ENCODE assay signal across 16 cellular contexts in genomic region chr3:15476378-15476777, GRCh38. TPM values are rescaled to one million over a fixed set of nuclear protein-coding genes. Genes with fewer than 3 reads are reported as not detected.
DNase-seq lines count a peak whose midpoint lies in the region; ATAC-seq and TF ChIP-seq lines count a peak whose summit lies in the region.
"Had no signal": no experiment of that assay in that cellular context is flagged by ENCODE, and none has a peak within 500 bp of the region (broad histone marks: within the 10 kb centered on the region; RNA-seq: fewer than 3 reads in every experiment).

No MANE protein-coding gene starts in this region.

- ATAC-seq in stimulated activated naive CD8-positive, alpha-beta T cell treated with anti-CD3 and anti-CD28 coated beads, Interleukin-15, amount 100 ng/mL, for 72 hours: no peak
- ATAC-seq: sciatic nerve had no signal

- peak; percentile 83 for DNase-seq in G401 (ENCODE audit: low spot score)
- DNase-seq in NCI-H524 (lab: John Stamatoyannopoulos, UW): peak; percentile 69 to 91
- DNase-seq in choroid plexus epithelial cell (ENCODE audit: low read depth): peak; percentile 17
- no peak for DNase-seq in activated effector memory CD4-positive, alpha-beta T cell treated with Interleukin-2 at 50 U/mL for 16 hours
- no peak for DNase-seq in stimulated activated naive CD8-positive, alpha-beta T cell treated with anti-CD3 and anti-CD28 coated beads, Interleukin-15, amount 100 ng/mL, for 72 hours
- DNase-seq in DMS114 treated with DMSO at 0.1 percent for 48 hours (lab: John Stamatoyannopoulos, UW; ENCODE audit: unreplicated experiment): no peak
- DNase-seq: activated CD4-positive, alpha-beta T cell treated with anti-CD3 and anti-CD28 coated beads, Interleukin-2, amount 50 U/mL, for 48 hours; activated naive CD4-positive, alpha-beta T cell treated with anti-CD3 and anti-CD28 coated beads for 36 hours; colonic mucosa; GF-D8; left ventricle myocardium inferior; NCI-H1436 treated with DMSO at 0.1 percent for 48 hours; NCI-H345; SIG-M5 had no signal

- in situ Hi-C loops in G401 (cut with HindIII; ENCODE audit: low sequenced_read_pairs): no loop called here

- peak overlapping the region; percentile 79 for H3K27ac ChIP-seq in neutrophil
- H3K27ac ChIP-seq: colonic mucosa, left ventricle myocardium inferior had no signal

- no peaks in the 10 kb centered on the region for H3K27me3 Mint-ChIP-seq in stimulated activated naive CD8-positive, alpha-beta T cell treated with anti-CD3 and anti-CD28 coated beads, Interleukin-15, amount 100 ng/mL, for 72 hours

- no peak for TF ChIP-seq CTCF in choroid plexus epithelial cell (conservative IDR thresholded peaks at IDR 0.05; ENCODE audit: low read depth, low read length)
- TF ChIP-seq CTCF in neutrophil (IDR thresholded peaks at IDR 0.05): no peak

- no peak overlapping the region for H3K4me3 Mint-ChIP-seq in stimulated activated naive CD8-positive, alpha-beta T cell treated with anti-CD3 and anti-CD28 coated beads, Interleukin-15, amount 100 ng/mL, for 72 hours
- H3K4me3 Mint-ChIP-seq: activated naive CD4-positive, alpha-beta T cell treated with anti-CD3 and anti-CD28 coated beads for 36 hours had no signal

- no peaks in the 10 kb centered on the region for H3K36me3 ChIP-seq in neutrophil
- H3K36me3 ChIP-seq: colonic mucosa, left ventricle myocardium inferior had no signal

- no peaks in the 10 kb centered on the region for H3K4me1 Mint-ChIP-seq in stimulated activated naive CD8-positive, alpha-beta T cell treated with anti-CD3 and anti-CD28 coated beads, Interleukin-15, amount 100 ng/mL, for 72 hours

- H3K27ac Mint-ChIP-seq in stimulated activated naive CD8-positive, alpha-beta T cell treated with anti-CD3 and anti-CD28 coated beads, Interleukin-15, amount 100 ng/mL, for 72 hours: no peak overlapping the region
- H3K27ac Mint-ChIP-seq: activated naive CD4-positive, alpha-beta T cell treated with anti-CD3 and anti-CD28 coated beads for 36 hours had no signal

- no peaks in the 10 kb centered on the region for H3K27me3 ChIP-seq in neutrophil
- H3K27me3 ChIP-seq: colonic mucosa had no signal

- H3K4me3 ChIP-seq in choroid plexus epithelial cell (ENCODE audit: low read depth, low read length) (no peak overlapping the region), neutrophil (ENCODE audit: low read depth in 1 of 2, low read length in 1 of 2) (peak overlapping the region in 1 of 2 experiments; percentile 14)
- H3K4me3 ChIP-seq: colonic mucosa, left ventricle myocardium inferior had no signal

- H3K9me3 Mint-ChIP-seq in stimulated activated naive CD8-positive, alpha-beta T cell treated with anti-CD3 and anti-CD28 coated beads, Interleukin-15, amount 100 ng/mL, for 72 hours: no peaks in the 10 kb centered on the region
- H3K9me3 Mint-ChIP-seq: activated naive CD4-positive, alpha-beta T cell treated with anti-CD3 and anti-CD28 coated beads for 36 hours had no signal

- H3K4me1 ChIP-seq in neutrophil (ENCODE audit: control insufficient read depth in 1 of 2, insufficient read depth in 1 of 2, low read depth in 1 of 2, low read length in 1 of 2): peaks cover 39 to 49% of the 10 kb centered on the region in 2 experiments
- H3K4me1 ChIP-seq: colonic mucosa had no signal

- no peaks in the 10 kb centered on the region for H3K9me3 ChIP-seq in neutrophil
- H3K9me3 ChIP-seq: colonic mucosa had no signal

RNA-seq across cellular contexts. Expression of gene COLQ, which starts 45.1 kb away (rescaled TPM):
- total RNA-seq in G401 (2014; rRNA removed; shearing (Covaris generic)): 0.17 and 0.68 TPM in 2 replicates

RNA-seq across cellular contexts. Expression of gene EAF1, which starts 49.0 kb away (rescaled TPM):
- 18.7 and 18.9 TPM in 2 replicates for total RNA-seq in G401 (2014; rRNA removed; shearing (Covaris generic))

RNA-seq across cellular contexts. Expression of gene METTL6, which starts 49.0 kb away (rescaled TPM):
- 23.3 and 61.3 TPM in 2 replicates for total RNA-seq in G401 (2014; rRNA removed; shearing (Covaris generic))

Comparison
In these comparisons a context has a peak if more than half of its experiments do, and no peak if none do; other contexts are left out.
1. DNase-seq: peak in G401 (single experiment), NCI-H524 (2 of 2) and choroid plexus epithelial cell (single experiment); none in activated effector memory CD4-positive, alpha-beta T cell treated with Interleukin-2 at 50 U/mL for 16 hours (single experiment), stimulated activated naive CD8-positive, alpha-beta T cell treated with anti-CD3 and anti-CD28 coated beads, Interleukin-15, amount 100 ng/mL, for 72 hours (0 of 2) and DMS114 treated with DMSO at 0.1 percent for 48 hours (single experiment).